8 cellular contexts compared by ENCODE assay signal in the genomic region with DNA sequence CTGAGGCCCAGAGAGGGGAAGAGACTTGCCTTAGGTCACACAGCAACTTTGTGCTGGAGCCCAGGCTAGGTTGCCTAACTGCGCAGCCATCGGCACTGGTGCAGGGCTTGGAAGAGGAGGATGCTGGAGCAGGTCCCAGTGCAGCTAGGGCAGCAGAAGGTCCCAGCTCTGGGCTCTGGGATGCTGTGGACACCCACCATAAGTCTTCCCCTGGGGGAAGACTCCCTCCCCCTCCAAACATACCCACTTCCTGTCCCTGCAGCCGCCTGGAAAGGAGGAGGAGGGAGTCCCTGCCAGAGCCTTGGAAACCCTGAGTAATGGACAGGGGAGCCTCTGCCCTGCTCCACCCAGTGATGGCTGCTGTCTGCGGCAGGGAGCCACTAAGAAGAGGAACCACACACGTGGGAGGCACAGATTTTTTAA.
DNase-seq lines count a peak whose midpoint lies in the region; ATAC-seq, FAIRE-seq and TF ChIP-seq lines count a peak whose summit lies in the region.

No MANE protein-coding gene starts in this region.

- H3K27me3 ChIP-seq in BJ (ENCODE audit: control insufficient read depth, insufficient read depth, low read length) = peaks cover 14% of the 10 kb centered on the region
- H3K27me3 ChIP-seq in IMR-90 (ENCODE audit: control insufficient read depth, insufficient read depth, low read length) = peaks cover 50% of the 10 kb centered on the region
- H3K27me3 ChIP-seq in ascending aorta = no peaks in the 10 kb centered on the region
- peaks cover 5% of the 10 kb centered on the region for H3K27me3 ChIP-seq in mucosa of stomach (ENCODE audit: control insufficient read depth, insufficient read depth, low read length)
- no peaks in the 10 kb centered on the region for H3K27me3 ChIP-seq in body of pancreas

- intact Hi-C loops in IMR-90 (cut with micrococcal nuclease) (no loop called here), ascending aorta (cut with DNase I) (loop anchor here (1.0 to 10.0 kb wide), 4 partner anchors 38 to 354 kb away; a partner anchor contains a TSS), left colon (cut with DNase I, micrococcal nuclease) (no loop called here), body of pancreas (cut with DNase I) (no loop called here)

- no peak overlapping the region for H3K4me2 ChIP-seq in IMR-90 (ENCODE audit: low read depth, low read length)

- dilution Hi-C loops in IMR-90 (cut with HindIII; ENCODE audit: low sequenced_read_pairs, unreplicated experiment) = no loop called here

- no peak overlapping the region for H3K4ac ChIP-seq in IMR-90 (ENCODE audit: low read depth, low read length)

- no peak overlapping the region for H2AFZ ChIP-seq in IMR-90 (replicated peaks; ENCODE audit: low read length, poor library complexity)

- H2BK5ac ChIP-seq in IMR-90 (ENCODE audit: low read depth, low read length, poor library complexity, severe bottlenecking) = no peak overlapping the region

- ATAC-seq in IMR-90 (ENCODE audit: low read depth) = no peak
- ATAC-seq in left colon = no peak
- no peak for ATAC-seq in body of pancreas

- TF ChIP-seq CTCF in BJ (IDR thresholded peaks at IDR 0.05; ENCODE audit: insufficient read depth, low read depth, low read length) (no peak), IMR-90 (conservative IDR thresholded peaks at IDR 0.05; ENCODE audit: low read depth, low read length) (no peak), ascending aorta (IDR thresholded peaks at IDR 0.05) (no peak), body of pancreas (IDR thresholded peaks at IDR 0.05) (no peak)

- no peaks in the 10 kb centered on the region for H3K79me1 ChIP-seq in IMR-90 (ENCODE audit: low read depth in 1 of 2, low read length in 2 of 2)

- peaks cover 5% of the 10 kb centered on the region for H3K4me1 ChIP-seq in IMR-90 (ENCODE audit: control insufficient read depth, insufficient read depth, low read length)
- H3K4me1 ChIP-seq in ascending aorta = peaks cover 9 to 36% of the 10 kb centered on the region in 2 donors
- H3K4me1 ChIP-seq in mucosa of stomach (ENCODE audit: control insufficient read depth, insufficient read depth, low read length) = peaks cover 44% of the 10 kb centered on the region
- peaks cover 22% of the 10 kb centered on the region for H3K4me1 ChIP-seq in body of pancreas

- no peak overlapping the region for H3K27ac ChIP-seq in IMR-90 (ENCODE audit: insufficient read depth, low read length)
- peak overlapping the region; percentile 88 to 93 for H3K27ac ChIP-seq in ascending aorta
- peak overlapping the region in 2 of 4 donors; percentile 94 for H3K27ac ChIP-seq in body of pancreas

- H3K9me1 ChIP-seq in IMR-90 (ENCODE audit: insufficient read depth, low read length) = no peaks in the 10 kb centered on the region

- H2BK15ac ChIP-seq in IMR-90 (ENCODE audit: low read depth, low read length) = no peak overlapping the region

- H3K9me3 ChIP-seq in IMR-90 (ENCODE audit: control insufficient read depth, insufficient read depth, low read length) (no peaks in the 10 kb centered on the region), ascending aorta (no peaks in the 10 kb centered on the region), mucosa of stomach (ENCODE audit: control insufficient read depth, low read length) (no peaks in the 10 kb centered on the region), body of pancreas (no peaks in the 10 kb centered on the region)

- TF ChIP-seq RAD21 in IMR-90 (IDR thresholded peaks at IDR 0.05; ENCODE audit: low read length) = no peak

- H3K36me3 ChIP-seq in BJ (ENCODE audit: control insufficient read depth, insufficient read depth, low read length) (no peaks in the 10 kb centered on the region), IMR-90 (ENCODE audit: control insufficient read depth, insufficient read depth, low read length) (no peaks in the 10 kb centered on the region), ascending aorta (no peaks in the 10 kb centered on the region), mucosa of stomach (ENCODE audit: control insufficient read depth, insufficient read depth, low read length) (no peaks in the 10 kb centered on the region), body of pancreas (replicated peaks in 1 of 2; ENCODE audit: insufficient read depth in 1 of 2, low read depth in 2 of 2) (no peaks in the 10 kb centered on the region)

- no peak overlapping the region for H3K18ac ChIP-seq in IMR-90 (ENCODE audit: low read depth, low read length)

- no peak overlapping the region for H4K8ac ChIP-seq in IMR-90 (ENCODE audit: low read depth in 2 of 2, low read length in 2 of 2)

- no TSS peak for BruUV-seq in IMR-90 (replicated peaks; lab: Mats Ljungman, UMichigan)

- POLR2A ChIA-PET in BJ (lab: Charles Lee) = no interaction called here
- POLR2A ChIA-PET in IMR-90 (lab: Charles Lee; ENCODE audit: unreplicated experiment) = no interaction called here

- H3K4me3 ChIP-seq in BJ (ENCODE audit: low read depth, low read length) (no peak overlapping the region), IMR-90 (ENCODE audit: insufficient read depth, low read depth, low read length) (no peak overlapping the region), ascending aorta (peak overlapping the region in 1 of 2 donors; percentile 87), mucosa of stomach (ENCODE audit: low read length) (no peak overlapping the region), body of pancreas (no peak overlapping the region)

- H4K5ac ChIP-seq in IMR-90 (ENCODE audit: low read depth, low read length) = no peak overlapping the region

- no peak for FAIRE-seq in urothelium cell line (lab: Jason Lieb, UNC)

- DNase-seq in BJ (ENCODE audit: low read depth) = peak; percentile 22
- peak; percentile 18 for DNase-seq in IMR-90
- DNase-seq in ascending aorta (ENCODE audit: low spot score in 2 of 2) = peak in 1 of 2 donors; percentile 73
- DNase-seq in urothelium cell line (ENCODE audit: low spot score) = peak; percentile 84
- DNase-seq in left colon = no peak
- DNase-seq in ecto neural progenitor cell (ENCODE audit: low spot score) = no peak
- DNase-seq in body of pancreas = no peak

- H2BK120ac ChIP-seq in IMR-90 (ENCODE audit: low read depth, low read length) = no peak overlapping the region

- H4K91ac ChIP-seq in IMR-90 (ENCODE audit: insufficient read depth, low read depth, low read length) = no peak overlapping the region

- TF ChIP-seq POLR2A in IMR-90 (IDR thresholded peaks at IDR 0.05; ENCODE audit: low read depth, low read length) = no peak
- TF ChIP-seq POLR2A in body of pancreas (IDR thresholded peaks at IDR 0.05) = no peak

- H2BK20ac ChIP-seq in IMR-90 (ENCODE audit: low read depth, low read length) = no peak overlapping the region

- H3K23ac ChIP-seq in IMR-90 (ENCODE audit: low read depth, low read length) = no peak overlapping the region

- no peak overlapping the region for H2AK5ac ChIP-seq in IMR-90 (ENCODE audit: low read depth, low read length)

- no CpG with 5 or more reads among the region's 5 CpGs for WGBS in IMR-90 (ENCODE audit: extremely low coverage in 2 of 2, insufficient read length in 1 of 2), 2 experiments
- 35 to 48% methylated on average over 5 of the region's 5 CpGs for WGBS in body of pancreas, 2 donors

- H4K20me1 ChIP-seq in IMR-90 (ENCODE audit: insufficient read depth, low read length) = no peaks in the 10 kb centered on the region

- CTCF ChIA-PET in BJ (lab: Yijun Ruan, JAX) = interaction anchor here (1.3 to 3.0 kb wide), 3 partner anchors 14 to 61 kb away, joined by 3 to 8 read pairs (median 3); no protein-coding TSS in a partner anchor
- CTCF ChIA-PET in IMR-90 (lab: Yijun Ruan, JAX) = no interaction called here

- H3K56ac ChIP-seq in IMR-90 (ENCODE audit: extremely low read depth, insufficient read depth, low read length) = no peak overlapping the region

- H2AK9ac ChIP-seq in IMR-90 (replicated peaks; ENCODE audit: low read depth, low read length, poor library complexity) = no peak overlapping the region

- H3K14ac ChIP-seq in IMR-90 (replicated peaks; ENCODE audit: low read depth, low read length) = no peak overlapping the region

- in situ Hi-C loops in IMR-90 (cut with MboI; ENCODE audit: low sequenced_read_pairs) = no loop called here

- H3K9ac ChIP-seq in IMR-90 (ENCODE audit: low read depth, low read length) (no peak overlapping the region), mucosa of stomach (ENCODE audit: low read length) (peak overlapping the region; percentile 12)

TF ChIP-seq in IMR-90, 13 proteins besides CTCF, POLR2A, EP300 and RAD21:
- TF ChIP-seq, protein P1, sequence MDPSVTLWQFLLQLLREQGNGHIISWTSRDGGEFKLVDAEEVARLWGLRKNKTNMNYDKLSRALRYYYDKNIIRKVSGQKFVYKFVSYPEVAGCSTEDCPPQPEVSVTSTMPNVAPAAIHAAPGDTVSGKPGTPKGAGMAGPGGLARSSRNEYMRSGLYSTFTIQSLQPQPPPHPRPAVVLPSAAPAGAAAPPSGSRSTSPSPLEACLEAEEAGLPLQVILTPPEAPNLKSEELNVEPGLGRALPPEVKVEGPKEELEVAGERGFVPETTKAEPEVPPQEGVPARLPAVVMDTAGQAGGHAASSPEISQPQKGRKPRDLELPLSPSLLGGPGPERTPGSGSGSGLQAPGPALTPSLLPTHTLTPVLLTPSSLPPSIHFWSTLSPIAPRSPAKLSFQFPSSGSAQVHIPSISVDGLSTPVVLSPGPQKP (IDR thresholded peaks at IDR 0.05; ENCODE audit: borderline replicate concordance, low read depth, low read length) = no peak
- TF ChIP-seq MAFK (IDR thresholded peaks at IDR 0.05; ENCODE audit: low read depth, low read length) = no peak
- no peak for TF ChIP-seq FOS (IDR thresholded peaks at IDR 0.05; ENCODE audit: low read depth, low read length)
- TF ChIP-seq BHLHE40 (IDR thresholded peaks at IDR 0.05; ENCODE audit: low read depth, low read length) = no peak
- TF ChIP-seq, protein P2, sequence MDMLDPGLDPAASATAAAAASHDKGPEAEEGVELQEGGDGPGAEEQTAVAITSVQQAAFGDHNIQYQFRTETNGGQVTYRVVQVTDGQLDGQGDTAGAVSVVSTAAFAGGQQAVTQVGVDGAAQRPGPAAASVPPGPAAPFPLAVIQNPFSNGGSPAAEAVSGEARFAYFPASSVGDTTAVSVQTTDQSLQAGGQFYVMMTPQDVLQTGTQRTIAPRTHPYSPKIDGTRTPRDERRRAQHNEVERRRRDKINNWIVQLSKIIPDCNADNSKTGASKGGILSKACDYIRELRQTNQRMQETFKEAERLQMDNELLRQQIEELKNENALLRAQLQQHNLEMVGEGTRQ (IDR thresholded peaks at IDR 0.05; ENCODE audit: low read depth, low read length) = no peak
- TF ChIP-seq MXI1 (IDR thresholded peaks at IDR 0.05; ENCODE audit: borderline replicate concordance, low read depth, low read length) = no peak
- no peak for TF ChIP-seq RFX5 (IDR thresholded peaks at IDR 0.05; ENCODE audit: low read depth, low read length)
- no peak for TF ChIP-seq SMC3 (IDR thresholded peaks at IDR 0.05; ENCODE audit: low read depth, low read length)
- TF ChIP-seq CEBPB (IDR thresholded peaks at IDR 0.05; ENCODE audit: low read depth, low read length) = no peak
- TF ChIP-seq NFE2L2 (IDR thresholded peaks at IDR 0.05; ENCODE audit: low read depth, low read length) = no peak
- no peak for TF ChIP-seq MAZ (IDR thresholded peaks at IDR 0.05; ENCODE audit: borderline replicate concordance, low read depth, low read length)
- TF ChIP-seq RCOR1 (IDR thresholded peaks at IDR 0.05; ENCODE audit: insufficient replicate concordance, low read length) = no peak

Comparison
In these comparisons a context has a peak if more than half of its experiments do, and no peak if none do; other contexts are left out.
1. DNase-seq: peak in BJ (single experiment), IMR-90 (single experiment) and urothelium cell line (single experiment); none in left colon (0 of 2), ecto neural progenitor cell (single experiment) and body of pancreas (0 of 4).